8 cellular contexts compared by ENCODE assay signal in genomic region chr2:160429248-160430000, GRCh38.
A peak's percentile ranks its signal among the peaks of the same experiment; 100 is the strongest.
DNase-seq lines count a peak whose midpoint lies in the region; ATAC-seq, FAIRE-seq and TF ChIP-seq lines count a peak whose summit lies in the region.

No MANE protein-coding gene starts in this region.

- no peak overlapping the region for H3K4me3 ChIP-seq in BJ (ENCODE audit: low read depth, low read length)
- H3K4me3 ChIP-seq in kidney (ENCODE audit: low read length in 2 of 2): no peak overlapping the region

- peak; percentile 97 for FAIRE-seq in kidney (lab: Jason Lieb, UNC)

- CTCF ChIA-PET in BJ (lab: Yijun Ruan, JAX): interaction anchor here (0.6 to 1.9 kb wide), 14 partner anchors 12 to 537 kb away, joined by 3 to 10 read pairs (median 3); no protein-coding TSS in a partner anchor

- peaks cover 34% of the 10 kb centered on the region for H3K36me3 Mint-ChIP-seq in type B pancreatic cell

- no peaks in the 10 kb centered on the region for H3K27me3 Mint-ChIP-seq in type B pancreatic cell

- H3K27me3 ChIP-seq in BJ (ENCODE audit: control insufficient read depth, insufficient read depth, low read length): no peaks in the 10 kb centered on the region

- POLR2A ChIA-PET in BJ (lab: Charles Lee): no interaction called here

- DNase-seq in BJ (ENCODE audit: low read depth): no peak
- DNase-seq in NCI-H345 (lab: John Stamatoyannopoulos, UW): peak; percentile 64
- DNase-seq in amniotic epithelial cell (ENCODE audit: low read depth): peak; percentile 80
- no peak for DNase-seq in kidney
- DNase-seq in type B pancreatic cell (ENCODE audit: extremely low spot score, unreplicated experiment): no peak
- no peak for DNase-seq in caudate nucleus (lab: John Stamatoyannopoulos, UW)

- peaks cover 4% of the 10 kb centered on the region for H3K9me3 Mint-ChIP-seq in type B pancreatic cell

- intact Hi-C loops in kidney (cut with DNase I): no loop called here

- peaks cover 4 to 14% of the 10 kb centered on the region in 2 donors for H3K4me1 ChIP-seq in kidney (ENCODE audit: control insufficient read depth in 1 of 2, insufficient read depth in 1 of 2, low read depth in 1 of 2, low read length in 2 of 2)

- H3K36me3 ChIP-seq in BJ (ENCODE audit: control insufficient read depth, insufficient read depth, low read length): no peaks in the 10 kb centered on the region
- H3K36me3 ChIP-seq in kidney (ENCODE audit: control insufficient read depth in 1 of 2, insufficient read depth in 2 of 2, low read length in 2 of 2): no peaks in the 10 kb centered on the region

- H3K9ac ChIP-seq in kidney (ENCODE audit: low read length in 2 of 2): no peak overlapping the region

- TF ChIP-seq CTCF in BJ (IDR thresholded peaks at IDR 0.05; ENCODE audit: insufficient read depth, low read depth, low read length) (peak; percentile 43), kidney (IDR thresholded peaks at IDR 0.05; ENCODE audit: borderline replicate concordance, extremely low read depth, insufficient read depth) (peak; percentile 39), type B pancreatic cell (conservative IDR thresholded peaks at IDR 0.05) (peak; percentile 85)

- H3K4me3 Mint-ChIP-seq in type B pancreatic cell: no peak overlapping the region

- H3K27ac Mint-ChIP-seq in type B pancreatic cell: no peak overlapping the region

- peak; percentile 32 for ATAC-seq in GM18517 (IDR thresholded peaks at IDR 0.05; ENCODE audit: unreplicated experiment)
- no peak for ATAC-seq in HG02759 (IDR thresholded peaks at IDR 0.05; ENCODE audit: unreplicated experiment)

- H3K27ac ChIP-seq in kidney (ENCODE audit: low read depth in 2 of 2, low read length in 2 of 2): peak overlapping the region in 1 of 2 donors; percentile 61
- no peak overlapping the region for H3K27ac ChIP-seq in caudate nucleus (ENCODE audit: low read depth, low read length)

- H3K4me1 Mint-ChIP-seq in type B pancreatic cell (ENCODE audit: unreplicated experiment): peaks cover 24% of the 10 kb centered on the region

- H3K9me3 ChIP-seq in kidney (ENCODE audit: control insufficient read depth in 1 of 2, low read length in 2 of 2): peaks cover 0 to 7% of the 10 kb centered on the region in 2 donors

Comparison
In these comparisons a context has a peak if more than half of its experiments do, and no peak if none do; other contexts are left out.
1. DNase-seq: peak in NCI-H345 (single experiment) and amniotic epithelial cell (single experiment); none in BJ (single experiment), kidney (single experiment), type B pancreatic cell (single experiment) and caudate nucleus (0 of 61).
2. Peak in every context shown above with its lines, with median percentiles within 50 percentile points of each other: CTCF ChIP-seq.